Comparison of ENCODE assay signal across 21 cellular contexts in the genomic region with DNA sequence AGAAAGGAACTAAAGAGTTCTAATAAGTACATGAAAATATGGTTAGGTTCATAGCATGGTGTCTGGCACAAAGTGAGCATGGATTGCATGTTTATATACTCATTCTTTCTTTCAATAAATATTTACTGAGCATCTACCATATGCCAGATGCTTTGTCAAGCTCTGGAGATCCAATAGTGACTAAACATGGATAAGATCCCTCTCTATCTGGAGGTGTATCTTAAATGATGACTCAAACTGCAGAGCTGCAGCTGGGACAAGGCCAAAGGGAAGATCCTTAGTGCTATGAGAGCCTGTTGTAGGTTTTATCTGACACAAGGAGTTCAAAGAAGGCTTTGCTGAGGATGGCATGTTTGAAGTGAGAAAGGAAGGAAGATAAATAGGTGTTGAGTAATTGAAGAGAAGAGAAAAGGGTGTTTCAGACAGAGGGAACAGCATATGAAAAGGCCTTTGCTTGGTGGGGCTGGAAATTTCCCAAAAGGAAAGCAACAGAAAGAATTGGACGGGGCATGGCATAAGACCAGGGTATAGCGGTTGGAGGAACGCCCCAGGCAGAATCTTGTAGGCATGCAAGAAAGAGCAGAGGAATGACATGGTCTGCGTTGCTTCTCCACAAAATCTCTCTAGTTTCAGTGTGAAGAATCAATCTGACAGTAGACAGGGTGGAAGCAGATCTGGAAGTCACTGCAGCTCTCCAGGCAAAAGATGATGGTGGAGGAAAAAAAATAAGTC.
DNase-seq lines count a peak whose midpoint lies in the region; ATAC-seq lines count a peak whose summit lies in the region.
"Had no signal": no experiment of that assay in that cellular context is flagged by ENCODE, and none has a peak within 500 bp of the region (broad histone marks: within the 10 kb centered on the region; RNA-seq: fewer than 3 reads in every experiment).

No MANE protein-coding gene starts in this region.

- peaks cover 81% of the 10 kb centered on the region for H3K4me1 ChIP-seq in skeletal muscle satellite cell (ENCODE audit: control insufficient read depth, insufficient read depth, low read length)
- H3K4me1 ChIP-seq: Peyer's patch, upper lobe of right lung had no signal

- ATAC-seq in GM19035 (IDR thresholded peaks at IDR 0.05; ENCODE audit: unreplicated experiment) = no peak
- ATAC-seq in HG03442 (IDR thresholded peaks at IDR 0.05; ENCODE audit: unreplicated experiment) = no peak
- ATAC-seq: upper lobe of right lung had no signal

- H3K9ac ChIP-seq in skeletal muscle satellite cell (ENCODE audit: low read depth, low read length) = peak overlapping the region; percentile 90
- H3K9ac ChIP-seq: KMS-11 had no signal

- DNase-seq in NCI-H2029 (lab: John Stamatoyannopoulos, UW) (peak; percentile 0), NCI-H2029 treated with DMSO at 0.1 percent for 48 hours (lab: John Stamatoyannopoulos, UW) (no peak), RPMI7951 (ENCODE audit: low read depth) (peak; percentile 99), fibroblast of peridontal ligament (ENCODE audit: extremely low read depth) (peak; percentile 61), NCI-H345 (lab: John Stamatoyannopoulos, UW) (no peak)
- DNase-seq: activated CD4-positive, alpha-beta T cell treated with anti-CD3 and anti-CD28 coated beads, Interleukin-2, amount 50 U/mL, for 48 hours; activated naive CD4-positive, alpha-beta T cell treated with anti-CD3 and anti-CD28 coated beads, Interleukin-2, amount 50 U/mL, for 16 hours; activated T-cell treated with anti-CD3 and anti-CD28 coated beads, Interleukin-2, amount 50 U/mL, for 1 hour; CD4-positive, alpha-beta T cell; DMS53; dorsolateral prefrontal cortex; hypothalamus; midbrain; NCI-H1417; Peyer's patch; stimulated activated CD4-positive, alpha-beta T cell treated with anti-CD3 and anti-CD28 coated beads, Interleukin-15, amount 100 ng/mL, for 24 hours; upper lobe of right lung had no signal

- no peak overlapping the region for H3K4me3 ChIP-seq in skeletal muscle satellite cell (ENCODE audit: low read length)
- H3K4me3 ChIP-seq: dorsolateral prefrontal cortex, Peyer's patch, upper lobe of right lung had no signal

- H3K27me3 ChIP-seq in skeletal muscle satellite cell (ENCODE audit: control insufficient read depth, insufficient read depth, low read length) = no peaks in the 10 kb centered on the region
- H3K27me3 ChIP-seq: Peyer's patch, upper lobe of right lung had no signal

- H3K9me3 ChIP-seq in skeletal muscle satellite cell (replicated peaks; ENCODE audit: low read length) = no peaks in the 10 kb centered on the region
- H3K9me3 ChIP-seq: Peyer's patch, upper lobe of right lung had no signal

- H3K4me2 ChIP-seq in skeletal muscle satellite cell (ENCODE audit: low read length) = no peak overlapping the region
- H3K4me2 ChIP-seq: KMS-11 had no signal

- no peaks in the 10 kb centered on the region for H3K36me3 ChIP-seq in skeletal muscle satellite cell (ENCODE audit: insufficient read depth, low read length)
- H3K36me3 ChIP-seq: Peyer's patch, upper lobe of right lung had no signal

Comparison
In these comparisons a context has a peak if more than half of its experiments do, and no peak if none do; other contexts are left out.
1. DNase-seq: peak in NCI-H2029 (single experiment), RPMI7951 (single experiment) and fibroblast of peridontal ligament (single experiment); none in NCI-H2029 treated with DMSO at 0.1 percent for 48 hours (single experiment) and NCI-H345 (single experiment).